In the genomic region with DNA sequence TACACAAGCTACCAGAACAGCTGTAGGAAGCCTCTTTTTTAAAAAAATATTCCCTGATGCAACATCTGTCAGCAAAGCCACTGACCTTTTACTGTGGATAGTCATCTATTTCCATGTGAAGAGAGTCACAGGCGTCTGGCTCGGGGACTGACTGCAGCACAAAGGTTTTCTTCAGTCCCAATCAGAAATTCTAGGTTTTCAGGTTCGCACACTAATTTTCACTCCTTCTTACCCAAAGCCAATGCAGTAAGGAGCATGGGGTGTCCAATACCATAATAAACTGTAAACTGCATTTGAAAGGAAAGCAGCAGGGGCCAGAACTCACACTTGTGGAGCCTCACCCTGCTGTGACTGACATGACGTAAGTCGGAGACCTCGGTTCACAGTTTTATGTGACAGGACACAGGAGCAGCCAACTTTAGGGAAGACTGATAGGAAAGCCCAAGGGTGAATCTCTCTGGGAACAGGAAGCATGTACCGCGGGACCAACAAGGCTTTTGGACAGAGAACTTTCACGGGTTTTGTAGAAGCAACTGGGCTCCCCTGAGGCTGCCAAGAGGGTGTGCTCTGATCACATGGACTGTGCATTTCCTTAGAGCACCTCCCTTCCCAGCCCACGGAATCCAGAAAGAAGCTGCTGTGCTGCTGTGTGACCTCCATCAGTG, we compare ENCODE assay signal across 10 cellular contexts. TPM values are rescaled to one million over a fixed set of nuclear protein-coding genes. Genes with fewer than 3 reads are reported as not detected.
DNase-seq lines count a peak whose midpoint lies in the region; ATAC-seq and TF ChIP-seq lines count a peak whose summit lies in the region.
"Had no signal": no experiment of that assay in that cellular context is flagged by ENCODE, and none has a peak within 500 bp of the region (broad histone marks: within the 10 kb centered on the region; RNA-seq: fewer than 3 reads in every experiment).

No MANE protein-coding gene starts in this region.

- H3K27ac Mint-ChIP-seq in HFFc6: peak overlapping the region; percentile 44

- H3K9me3 ChIP-seq in liver (ENCODE audit: control insufficient read depth in 4 of 4, low read length in 3 of 4) (no peaks in the 10 kb centered on the region), smooth muscle cell (replicated peaks; ENCODE audit: low read depth) (no peaks in the 10 kb centered on the region)

- peak overlapping the region; percentile 9 to 78 for H3K27ac ChIP-seq in coronary artery
- peak overlapping the region; percentile 87 to 91 for H3K27ac ChIP-seq in liver (ENCODE audit: low read depth in 1 of 2, low read length in 2 of 2)
- H3K27ac ChIP-seq in smooth muscle cell (ENCODE audit: low read depth): peak overlapping the region; percentile 64

- H3K4me3 Mint-ChIP-seq in HFFc6: peak overlapping the region; percentile 38; the same call in 1 of the 2 replicates
- no peak overlapping the region for H3K4me3 Mint-ChIP-seq in activated T-cell treated with anti-CD3 and anti-CD28 coated beads, Interleukin-2, amount 50 U/mL, for 4 hours

- no peaks in the 10 kb centered on the region for H3K9me3 Mint-ChIP-seq in HFFc6
- H3K9me3 Mint-ChIP-seq in activated T-cell treated with anti-CD3 and anti-CD28 coated beads, Interleukin-2, amount 50 U/mL, for 4 hours: no peaks in the 10 kb centered on the region

- H3K36me3 ChIP-seq in liver (ENCODE audit: control insufficient read depth in 4 of 4, insufficient read depth in 3 of 4, low read depth in 1 of 4, low read length in 3 of 4) (no peaks in the 10 kb centered on the region), smooth muscle cell (ENCODE audit: low read depth) (no peaks in the 10 kb centered on the region)

- H3K36me3 Mint-ChIP-seq in HFFc6 (ENCODE audit: low read depth): no peaks in the 10 kb centered on the region
- H3K36me3 Mint-ChIP-seq in activated T-cell treated with anti-CD3 and anti-CD28 coated beads, Interleukin-2, amount 50 U/mL, for 4 hours (ENCODE audit: insufficient read depth): no peaks in the 10 kb centered on the region

- peak overlapping the region; percentile 83 for H3K4me2 ChIP-seq in smooth muscle cell

- H3K4me1 Mint-ChIP-seq in HFFc6 (ENCODE audit: low read depth): peaks cover 82% of the 10 kb centered on the region
- peaks cover 16% of the 10 kb centered on the region for H3K4me1 Mint-ChIP-seq in activated T-cell treated with anti-CD3 and anti-CD28 coated beads, Interleukin-2, amount 50 U/mL, for 4 hours (ENCODE audit: low read depth)

- H2AFZ ChIP-seq in smooth muscle cell (ENCODE audit: low read depth): peak overlapping the region; percentile 90

- H3K4me3 ChIP-seq in coronary artery (peak overlapping the region; percentile 50), liver (ENCODE audit: low read depth in 1 of 3, low read length in 3 of 3) (peak overlapping the region in 2 of 3 donors; percentile 14 to 18), smooth muscle cell (peak overlapping the region; percentile 32)

- H3K9ac ChIP-seq in liver (ENCODE audit: low read depth in 1 of 2, low read length in 2 of 2): peak overlapping the region; percentile 22 to 27
- H3K9ac ChIP-seq in smooth muscle cell (ENCODE audit: low read depth): no peak overlapping the region

- no peaks in the 10 kb centered on the region for H3K27me3 Mint-ChIP-seq in HFFc6 (ENCODE audit: insufficient read depth)
- peaks cover 23% of the 10 kb centered on the region for H3K27me3 Mint-ChIP-seq in activated T-cell treated with anti-CD3 and anti-CD28 coated beads, Interleukin-2, amount 50 U/mL, for 4 hours (ENCODE audit: low read depth)

- H3K79me2 ChIP-seq in smooth muscle cell (ENCODE audit: low read depth): no peaks in the 10 kb centered on the region

- no peaks in the 10 kb centered on the region for H4K20me1 ChIP-seq in smooth muscle cell (ENCODE audit: low read depth)

- H3K4me1 ChIP-seq in liver (ENCODE audit: control insufficient read depth in 4 of 4, insufficient read depth in 4 of 4, low read length in 3 of 4): peaks cover 2 to 34% (median 20%) of the 10 kb centered on the region in 4 donors
- peaks cover 53% of the 10 kb centered on the region for H3K4me1 ChIP-seq in smooth muscle cell (ENCODE audit: low read depth)

- no peak for ATAC-seq in HG03432 (IDR thresholded peaks at IDR 0.05; ENCODE audit: unreplicated experiment)
- ATAC-seq in activated T-cell treated with anti-CD3 and anti-CD28 coated beads, Interleukin-2, amount 50 U/mL, for 4 hours: no peak

- no peak for DNase-seq in HFFc6
- DNase-seq in coronary artery (ENCODE audit: low spot score): no peak
- no peak for DNase-seq in smooth muscle cell (lab: John Stamatoyannopoulos, UW; ENCODE audit: unreplicated experiment)
- DNase-seq in T-helper 9 cell: no peak
- DNase-seq in activated T-cell treated with anti-CD3 and anti-CD28 coated beads, Interleukin-2, amount 50 U/mL, for 4 hours: no peak
- DNase-seq in cortex of kidney (lab: John Stamatoyannopoulos, UW): no peak
- DNase-seq: activated T-cell treated with anti-CD3 and anti-CD28 coated beads, Interleukin-2, amount 50 U/mL, for 1 hour; OCI-M1 had no signal

- H3K27me3 ChIP-seq in liver (ENCODE audit: control insufficient read depth in 4 of 4, insufficient read depth in 4 of 4, low read length in 3 of 4) (no peaks in the 10 kb centered on the region), smooth muscle cell (ENCODE audit: low read depth) (no peaks in the 10 kb centered on the region)

- TF ChIP-seq RAD21 in liver (IDR thresholded peaks at IDR 0.05): peak in 1 of 2 donors; percentile 20

- TF ChIP-seq CTCF in HFFc6 (IDR thresholded peaks at IDR 0.05): no peak
- TF ChIP-seq CTCF in coronary artery (IDR thresholded peaks at IDR 0.05): no peak
- TF ChIP-seq CTCF in liver (IDR thresholded peaks at IDR 0.05; ENCODE audit: low read depth, low read length, missing input control): no peak
- TF ChIP-seq CTCF in smooth muscle cell (IDR thresholded peaks at IDR 0.05; ENCODE audit: borderline replicate concordance, insufficient read depth, poor library complexity, severe bottlenecking): no peak

- 19% methylated on average over 10 of the region's 10 CpGs for WGBS in liver
- WGBS in smooth muscle cell (ENCODE audit: low lambda C conversion rate): 12% methylated on average over 10 of the region's 10 CpGs

- H3F3A ChIP-seq in smooth muscle cell (ENCODE audit: low read depth): peaks cover 52% of the 10 kb centered on the region

TF ChIP-seq in liver, 16 proteins besides CTCF, POLR2A, EP300 and RAD21 (continues in another document):
- TF ChIP-seq, protein P1, sequence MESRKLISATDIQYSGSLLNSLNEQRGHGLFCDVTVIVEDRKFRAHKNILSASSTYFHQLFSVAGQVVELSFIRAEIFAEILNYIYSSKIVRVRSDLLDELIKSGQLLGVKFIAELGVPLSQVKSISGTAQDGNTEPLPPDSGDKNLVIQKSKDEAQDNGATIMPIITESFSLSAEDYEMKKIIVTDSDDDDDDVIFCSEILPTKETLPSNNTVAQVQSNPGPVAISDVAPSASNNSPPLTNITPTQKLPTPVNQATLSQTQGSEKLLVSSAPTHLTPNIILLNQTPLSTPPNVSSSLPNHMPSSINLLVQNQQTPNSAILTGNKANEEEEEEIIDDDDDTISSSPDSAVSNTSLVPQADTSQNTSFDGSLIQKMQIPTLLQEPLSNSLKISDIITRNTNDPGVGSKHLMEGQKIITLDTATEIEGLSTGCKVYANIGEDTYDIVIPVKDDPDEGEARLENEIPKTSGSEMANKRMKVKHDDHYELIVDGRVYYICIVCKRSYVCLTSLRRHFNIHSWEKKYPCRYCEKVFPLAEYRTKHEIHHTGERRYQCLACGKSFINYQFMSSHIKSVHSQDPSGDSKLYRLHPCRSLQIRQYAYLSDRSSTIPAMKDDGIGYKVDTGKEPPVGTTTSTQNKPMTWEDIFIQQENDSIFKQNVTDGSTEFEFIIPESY (IDR thresholded peaks at IDR 0.05): peak; percentile 40
- TF ChIP-seq FOXA2 (IDR thresholded peaks at IDR 0.05): no peak
- peak; percentile 85 for TF ChIP-seq TAF1 (conservative IDR thresholded peaks at IDR 0.05)
- peak; percentile 66 to 73 for TF ChIP-seq RXRA (IDR thresholded peaks at IDR 0.05)
- peak in 1 of 2 donors; percentile 62 for TF ChIP-seq HNF4A (conservative IDR thresholded peaks at IDR 0.05)
- TF ChIP-seq HNF4G (IDR thresholded peaks at IDR 0.05): no peak
- TF ChIP-seq, protein P2, sequence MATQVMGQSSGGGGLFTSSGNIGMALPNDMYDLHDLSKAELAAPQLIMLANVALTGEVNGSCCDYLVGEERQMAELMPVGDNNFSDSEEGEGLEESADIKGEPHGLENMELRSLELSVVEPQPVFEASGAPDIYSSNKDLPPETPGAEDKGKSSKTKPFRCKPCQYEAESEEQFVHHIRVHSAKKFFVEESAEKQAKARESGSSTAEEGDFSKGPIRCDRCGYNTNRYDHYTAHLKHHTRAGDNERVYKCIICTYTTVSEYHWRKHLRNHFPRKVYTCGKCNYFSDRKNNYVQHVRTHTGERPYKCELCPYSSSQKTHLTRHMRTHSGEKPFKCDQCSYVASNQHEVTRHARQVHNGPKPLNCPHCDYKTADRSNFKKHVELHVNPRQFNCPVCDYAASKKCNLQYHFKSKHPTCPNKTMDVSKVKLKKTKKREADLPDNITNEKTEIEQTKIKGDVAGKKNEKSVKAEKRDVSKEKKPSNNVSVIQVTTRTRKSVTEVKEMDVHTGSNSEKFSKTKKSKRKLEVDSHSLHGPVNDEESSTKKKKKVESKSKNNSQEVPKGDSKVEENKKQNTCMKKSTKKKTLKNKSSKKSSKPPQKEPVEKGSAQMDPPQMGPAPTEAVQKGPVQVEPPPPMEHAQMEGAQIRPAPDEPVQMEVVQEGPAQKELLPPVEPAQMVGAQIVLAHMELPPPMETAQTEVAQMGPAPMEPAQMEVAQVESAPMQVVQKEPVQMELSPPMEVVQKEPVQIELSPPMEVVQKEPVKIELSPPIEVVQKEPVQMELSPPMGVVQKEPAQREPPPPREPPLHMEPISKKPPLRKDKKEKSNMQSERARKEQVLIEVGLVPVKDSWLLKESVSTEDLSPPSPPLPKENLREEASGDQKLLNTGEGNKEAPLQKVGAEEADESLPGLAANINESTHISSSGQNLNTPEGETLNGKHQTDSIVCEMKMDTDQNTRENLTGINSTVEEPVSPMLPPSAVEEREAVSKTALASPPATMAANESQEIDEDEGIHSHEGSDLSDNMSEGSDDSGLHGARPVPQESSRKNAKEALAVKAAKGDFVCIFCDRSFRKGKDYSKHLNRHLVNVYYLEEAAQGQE (IDR thresholded peaks at IDR 0.05): peak; percentile 66

RNA-seq across cellular contexts. Expression of a gene that starts 9.1 kb away (rescaled TPM):
- under 1 TPM in 2 of 6 experiments, not detected in 4; 0.18 to 0.26 TPM for total RNA-seq in HFFc6 (2021; fragmentation: NEBNext Ultra II Directional; extraction: Animal tissue kit (Norgen Biotek cat#: 25700))
- total RNA-seq in liver (1 to 10 TPM in 1 of 2 donors, under 1 TPM in 1; 0.09 to 4.8 TPM), smooth muscle cell (2.9 and 4.5 TPM in 2 replicates)
- polyA plus RNA-seq in liver (1 to 10 TPM; 2.2 to 2.4 TPM), smooth muscle cell (1.9 and 2.0 TPM in 2 replicates)
- total RNA-seq in activated T-cell treated with anti-CD3 and anti-CD28 coated beads, Interleukin-2, amount 50 U/mL, for 4 hours: not detected

RNA-seq across cellular contexts. Expression of a gene that starts 19.1 kb away (rescaled TPM):
- total RNA-seq in HFFc6 (2021; fragmentation: NEBNext Ultra II Directional; extraction: Animal tissue kit (Norgen Biotek cat#: 25700)): 10 to 100 TPM in 4 of 6 experiments, 1 to 10 TPM in 2; 9.7 to 13.5 (median 11.2) TPM
- total RNA-seq in liver: 10 to 100 TPM; 25.0 to 79.0 TPM
- 10 to 100 TPM; 38.6 to 73.0 TPM for polyA plus RNA-seq in liver
- total RNA-seq in smooth muscle cell: 15.1 and 16.0 TPM in 2 replicates
- polyA plus RNA-seq in smooth muscle cell: 14.4 and 18.7 TPM in 2 replicates
- 1 to 10 TPM; 3.4 to 4.1 (median 3.8) TPM for total RNA-seq in activated T-cell treated with anti-CD3 and anti-CD28 coated beads, Interleukin-2, amount 50 U/mL, for 4 hours
